ENCODE assay signal across 7 cellular contexts in the genomic region with DNA sequence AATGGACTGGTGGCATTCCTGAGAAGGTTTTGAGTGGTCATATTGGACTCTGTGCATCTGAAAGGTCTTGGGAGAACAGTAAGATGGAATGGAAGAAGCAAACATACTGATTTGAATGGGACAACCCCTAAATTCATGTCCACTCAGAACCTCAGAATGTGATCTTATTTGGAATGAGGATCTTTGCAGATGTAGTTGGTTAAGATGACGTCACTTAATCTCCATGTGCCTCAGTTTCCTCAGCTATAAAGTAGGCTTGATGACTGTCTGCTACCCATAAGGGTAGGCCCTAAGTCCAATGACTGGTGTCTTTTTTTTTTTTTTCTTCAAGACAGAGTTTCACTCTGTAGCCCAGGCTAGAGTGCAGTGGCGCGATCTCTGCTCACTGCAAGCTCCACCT.
"Had no signal": no experiment of that assay in that cellular context is flagged by ENCODE, and none has a peak within 500 bp of the region (broad histone marks: within the 10 kb centered on the region; RNA-seq: fewer than 3 reads in every experiment).

No MANE protein-coding gene starts in this region.

- DNase-seq: GDM1, GF-D8 had no signal

- FAIRE-seq: G401.6, GM12891, GM12892, GM18507, GM19239 had no signal
